ENCODE assay signal across 21 cellular contexts in genomic region chr22:34878996-34879395, GRCh38.
DNase-seq lines count a peak whose midpoint lies in the region; ATAC-seq, FAIRE-seq and TF ChIP-seq lines count a peak whose summit lies in the region.
"Had no signal": no experiment of that assay in that cellular context is flagged by ENCODE, and none has a peak within 500 bp of the region (broad histone marks: within the 10 kb centered on the region; RNA-seq: fewer than 3 reads in every experiment).

No MANE protein-coding gene starts in this region.

- no peak overlapping the region for H3K4me3 Mint-ChIP-seq in astrocyte (ENCODE audit: unreplicated experiment)

- H3K9me3 Mint-ChIP-seq in astrocyte (ENCODE audit: unreplicated experiment) = peaks cover 9% of the 10 kb centered on the region

- H3K4me1 ChIP-seq in astrocyte (ENCODE audit: insufficient read depth, low read length) (peaks cover 7% of the 10 kb centered on the region), hepatocyte (ENCODE audit: insufficient read depth) (no peaks in the 10 kb centered on the region)

- H2AFZ ChIP-seq in astrocyte (ENCODE audit: low read depth, low read length) (no peak overlapping the region), hepatocyte (no peak overlapping the region)
- H2AFZ ChIP-seq: PC-9 had no signal

- H4K20me1 ChIP-seq in astrocyte (ENCODE audit: insufficient read depth, low read length) (no peaks in the 10 kb centered on the region), hepatocyte (ENCODE audit: insufficient read depth, poor library complexity, severe bottlenecking) (no peaks in the 10 kb centered on the region)

- no peak overlapping the region for H3K4me3 ChIP-seq in astrocyte (ENCODE audit: insufficient read depth, low read depth, low read length)
- no peak overlapping the region for H3K4me3 ChIP-seq in hepatocyte
- H3K4me3 ChIP-seq: K562, PC-9 had no signal

- H3K27me3 Mint-ChIP-seq in astrocyte (ENCODE audit: low read depth, unreplicated experiment) = no peaks in the 10 kb centered on the region

- no peak overlapping the region for H3K9ac ChIP-seq in astrocyte (ENCODE audit: low read length)
- H3K9ac ChIP-seq: SK-N-SH had no signal

- peaks cover 29% of the 10 kb centered on the region for H3K4me1 Mint-ChIP-seq in astrocyte (ENCODE audit: low read depth, unreplicated experiment)

- peak; percentile 47 for DNase-seq in ELF-1 (ENCODE audit: low read depth, low spot score)
- DNase-seq in astrocyte (ENCODE audit: low read depth) = peak; percentile 44
- DNase-seq in glomerular visceral epithelial cell (ENCODE audit: extremely low spot score) = peak; percentile 63
- DNase-seq in renal cortical epithelial cell (ENCODE audit: low read depth) = peak; percentile 54
- DNase-seq in activated T-cell treated with anti-CD3 and anti-CD28 coated beads for 4 hours = no peak
- DNase-seq in mucosa of gallbladder (ENCODE audit: low spot score) = no peak
- DNase-seq in hepatocyte (ENCODE audit: low spot score) = no peak
- DNase-seq in left lobe of liver (ENCODE audit: low spot score) = no peak
- DNase-seq: COR-L47, HCEC 1CT, NCI-H1048, NCI-H1694, NCI-H446, NCI-H748 treated with DMSO at 0.1 percent for 48 hours, PC-9, SK-N-SH had no signal

- ATAC-seq in left lobe of liver = no peak
- ATAC-seq: K562, Right ventricle myocardium inferior had no signal

- 76% methylated on average over 2 of the region's 3 CpGs for WGBS in hepatocyte (ENCODE audit: low lambda C conversion rate, missing lambda C conversion rate)

- H3K27me3 ChIP-seq in astrocyte (ENCODE audit: insufficient read depth, low read length) (no peaks in the 10 kb centered on the region), hepatocyte (no peaks in the 10 kb centered on the region)

- H3K27ac Mint-ChIP-seq in astrocyte (ENCODE audit: unreplicated experiment) = peak overlapping the region; percentile 88

- peaks cover 2% of the 10 kb centered on the region for H3K9me3 ChIP-seq in astrocyte (ENCODE audit: insufficient read depth, low read depth, low read length)
- H3K9me3 ChIP-seq in hepatocyte (ENCODE audit: low read depth) = no peaks in the 10 kb centered on the region
- H3K9me3 ChIP-seq: SK-N-SH had no signal

- no peaks in the 10 kb centered on the region for H3K36me3 Mint-ChIP-seq in astrocyte (ENCODE audit: low read depth, unreplicated experiment)

- no peak for FAIRE-seq in astrocyte (lab: Jason Lieb, UNC)
- FAIRE-seq: GM12891, GM19239, K562 had no signal

- H3K36me3 ChIP-seq in astrocyte (ENCODE audit: insufficient read depth, low read length) (no peaks in the 10 kb centered on the region), hepatocyte (replicated peaks; ENCODE audit: insufficient read depth, low read depth) (no peaks in the 10 kb centered on the region)

- H3K27ac ChIP-seq in astrocyte (ENCODE audit: low read depth, low read length) (peak overlapping the region; percentile 47), hepatocyte (no peak overlapping the region)
- H3K27ac ChIP-seq: C4-2B, PC-9 had no signal

- H3K9me2 ChIP-seq in hepatocyte (replicated peaks; ENCODE audit: insufficient read depth) = no peaks in the 10 kb centered on the region
- H3K9me2 ChIP-seq: SK-N-SH had no signal

- H3K4me2 ChIP-seq in astrocyte (ENCODE audit: low read length) (no peak overlapping the region), hepatocyte (no peak overlapping the region)
- H3K4me2 ChIP-seq: PC-9, SK-N-SH had no signal

- TF ChIP-seq CTCF in astrocyte (IDR thresholded peaks at IDR 0.05; ENCODE audit: insufficient read depth, low read depth, low read length) (no peak), hepatocyte (IDR thresholded peaks at IDR 0.05; ENCODE audit: poor library complexity) (no peak)

- H3K79me2 ChIP-seq in astrocyte (ENCODE audit: insufficient read depth, low read length) (no peaks in the 10 kb centered on the region), hepatocyte (no peaks in the 10 kb centered on the region)

Comparison
In these comparisons a context has a peak if more than half of its experiments do, and no peak if none do; other contexts are left out.
1. DNase-seq: peak in ELF-1 (single experiment), astrocyte (single experiment), glomerular visceral epithelial cell (single experiment) and renal cortical epithelial cell (single experiment); none in activated T-cell treated with anti-CD3 and anti-CD28 coated beads for 4 hours (single experiment), mucosa of gallbladder (single experiment), hepatocyte (single experiment) and left lobe of liver (single experiment).